Comparison of ENCODE assay signal across 35 cellular contexts in the genomic region with DNA sequence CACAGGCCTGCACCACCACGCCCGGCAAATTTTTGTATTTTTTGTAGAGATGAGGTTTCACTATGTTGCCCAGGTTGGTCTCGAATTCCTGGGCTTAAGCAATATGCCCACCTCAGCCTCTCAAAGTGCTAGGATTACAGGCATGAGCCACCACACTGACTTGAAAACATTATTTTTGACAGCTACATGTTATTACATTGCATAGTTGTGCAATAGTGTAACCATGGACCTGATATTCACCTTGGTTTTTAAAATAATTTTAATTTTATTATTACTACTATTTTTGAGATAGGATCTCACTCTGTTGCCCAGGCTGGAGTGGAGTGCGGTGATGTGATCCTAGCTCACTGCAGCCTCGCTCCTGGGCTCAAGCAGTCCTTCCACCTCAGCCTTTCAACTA.
"Had no signal": no experiment of that assay in that cellular context is flagged by ENCODE, and none has a peak within 500 bp of the region (broad histone marks: within the 10 kb centered on the region; RNA-seq: fewer than 3 reads in every experiment).

No MANE protein-coding gene starts in this region.

- H3K9me3 ChIP-seq: MG63 had no signal

- DNase-seq: MG63, MM.1S, MV-4-11, NCI-H1048, NCI-H1092, NCI-H1092 treated with DMSO at 0.1 percent for 48 hours, NCI-H1105, NCI-H1105 treated with DMSO at 0.1 percent for 48 hours, NCI-H1417, NCI-H1417 treated with DMSO at 0.1 percent for 48 hours, NCI-H1436, NCI-H1436 treated with DMSO at 0.1 percent for 48 hours, NCI-H146, NCI-H1694, NCI-H1694 treated with DMSO at 0.1 percent for 48 hours, NCI-H187, NCI-H187 treated with DMSO at 0.1 percent for 48 hours, NCI-H1930, NCI-H2029, NCI-H2029 treated with DMSO at 0.1 percent for 48 hours, NCI-H2081, NCI-H2081 treated with DMSO at 0.1 percent for 48 hours, NCI-H2107, NCI-H2171, NCI-H2171 treated with DMSO at 0.1 percent for 48 hours, NCI-H2227 treated with DMSO at 0.1 percent for 48 hours, NCI-H226, NCI-H345, NCI-H446, NCI-H446 treated with DMSO at 0.1 percent for 48 hours, NCI-H510A, NCI-H510A treated with DMSO at 0.1 percent for 48 hours, NCI-H524, NCI-H524 treated with DMSO at 0.1 percent for 48 hours, NCI-H526 had no signal

- H3K36me3 ChIP-seq: MG63 had no signal

- H3K27me3 ChIP-seq: MG63 had no signal

- H3K4me3 ChIP-seq: MG63 had no signal
